Comparison of ENCODE assay signal across 8 cellular contexts in genomic region chr5:111512406-111513174, GRCh38. TPM values are rescaled to one million over a fixed set of nuclear protein-coding genes. Genes with fewer than 3 reads are reported as not detected.
A peak's percentile ranks its signal among the peaks of the same experiment; 100 is the strongest.
DNase-seq lines count a peak whose midpoint lies in the region; ATAC-seq and TF ChIP-seq lines count a peak whose summit lies in the region.

Gene STARD4 (minus strand): TSS chr5:111512535. CDS start chr5:111507433, 5,102 bp downstream.

- H3K4me1 Mint-ChIP-seq in T-helper 1 cell treated with Interleukin-12 subunit alpha and Interleukin-12 subunit beta and Interleukin-4 antibody, amounts not matched to agents 30 μg/mL and 1 μg/mL, for 36 hours (ENCODE audit: low read depth), result peaks cover 41% of the 10 kb centered on the region

- in situ Hi-C loops in GM13976 (cut with MboI; ENCODE audit: low sequenced_read_pairs, unreplicated experiment), result no loop called here

- peak within 1 kb of the TSS; percentile 96 for H3K27ac Mint-ChIP-seq in T-helper 1 cell treated with Interleukin-12 subunit alpha and Interleukin-12 subunit beta and Interleukin-4 antibody, amounts not matched to agents 30 μg/mL and 1 μg/mL, for 36 hours

- no peak for TF ChIP-seq CTCF in GM13976 (IDR thresholded peaks at IDR 0.05; ENCODE audit: borderline replicate concordance, control extremely low read depth, extremely low read depth, insufficient read depth, missing control alignments)

- H3K4me3 Mint-ChIP-seq in T-helper 1 cell treated with Interleukin-12 subunit alpha and Interleukin-12 subunit beta and Interleukin-4 antibody, amounts not matched to agents 30 μg/mL and 1 μg/mL, for 36 hours, result peak within 1 kb of the TSS; percentile 97

- ATAC-seq in HG02870 (IDR thresholded peaks at IDR 0.05; ENCODE audit: unreplicated experiment) (peak; percentile 90), left cardiac atrium (peak; percentile 98)

- no peaks in the 10 kb centered on the region for H3K27me3 Mint-ChIP-seq in T-helper 1 cell treated with Interleukin-12 subunit alpha and Interleukin-12 subunit beta and Interleukin-4 antibody, amounts not matched to agents 30 μg/mL and 1 μg/mL, for 36 hours (ENCODE audit: low read depth)

- intact Hi-C loops in left cardiac atrium (cut with DNase I) (no loop called here), posterior vena cava (cut with DNase I) (no loop called here)

- DNase-seq in GM13976 (ENCODE audit: low spot score), result peak; percentile 96
- DNase-seq in NCI-H146 treated with DMSO at 0.1 percent for 48 hours (lab: John Stamatoyannopoulos, UW; ENCODE audit: unreplicated experiment), result peak; percentile 80
- DNase-seq in amygdala (lab: John Stamatoyannopoulos, UW), result peak; percentile 69 to 100 (median 92)
- DNase-seq in left cardiac atrium, result peak; percentile 96
- peak; percentile 98 for DNase-seq in posterior vena cava (ENCODE audit: low spot score)
- peak; percentile 94 for DNase-seq in ureter (ENCODE audit: low spot score)

- peaks cover 14% of the 10 kb centered on the region for H3K36me3 Mint-ChIP-seq in T-helper 1 cell treated with Interleukin-12 subunit alpha and Interleukin-12 subunit beta and Interleukin-4 antibody, amounts not matched to agents 30 μg/mL and 1 μg/mL, for 36 hours (ENCODE audit: low read depth)

- H3K9me3 Mint-ChIP-seq in T-helper 1 cell treated with Interleukin-12 subunit alpha and Interleukin-12 subunit beta and Interleukin-4 antibody, amounts not matched to agents 30 μg/mL and 1 μg/mL, for 36 hours, result no peaks in the 10 kb centered on the region

RNA-seq across cellular contexts. Expression of gene STARD4, which starts in this region (rescaled TPM):
- total RNA-seq in left cardiac atrium (10 to 100 TPM in 1 of 2 donors, 1 to 10 TPM in 1; 6.5 to 22.3 TPM), posterior vena cava (10 to 100 TPM; 18.0 to 21.9 TPM), ureter (8.9 TPM)

Comparison
In these comparisons a context has a peak if more than half of its experiments do, and no peak if none do; other contexts are left out.
1. Peak in every context shown above with its lines: DNase-seq and ATAC-seq.